19 cellular contexts compared by ENCODE assay signal in the genomic region with DNA sequence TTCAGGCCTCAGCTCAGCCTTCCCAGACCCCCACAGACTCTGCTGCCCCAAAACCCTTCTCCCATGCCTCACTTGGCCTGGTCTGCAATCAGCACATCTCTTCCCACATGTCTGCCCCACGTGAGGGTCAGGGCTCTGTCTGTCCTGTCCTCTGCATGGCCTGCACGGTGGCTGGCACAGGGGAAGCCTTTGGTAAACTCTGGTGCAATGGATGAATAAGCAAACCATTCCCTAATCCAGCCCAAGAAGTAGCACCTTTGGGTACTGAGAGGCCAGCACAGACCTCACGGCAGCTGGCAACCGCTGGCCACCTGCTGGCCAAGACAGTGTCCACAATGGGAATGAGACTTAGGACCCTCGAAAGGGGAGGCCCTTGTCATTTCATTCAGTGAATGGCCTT. TPM values are rescaled to one million over a fixed set of nuclear protein-coding genes. Genes with fewer than 3 reads are reported as not detected.
A peak's percentile ranks its signal among the peaks of the same experiment; 100 is the strongest.
DNase-seq lines count a peak whose midpoint lies in the region; ATAC-seq and TF ChIP-seq lines count a peak whose summit lies in the region.
"Had no signal": no experiment of that assay in that cellular context is flagged by ENCODE, and none has a peak within 500 bp of the region (broad histone marks: within the 10 kb centered on the region; RNA-seq: fewer than 3 reads in every experiment).

No MANE protein-coding gene starts in this region.

- no peak overlapping the region for H2BK5ac ChIP-seq in mesenchymal stem cell (ENCODE audit: low read depth, low read length, poor library complexity, severe bottlenecking)

- no peak overlapping the region for H3K4ac ChIP-seq in mesenchymal stem cell (ENCODE audit: low read depth in 1 of 2, low read length in 2 of 2)

- peaks cover 29% of the 10 kb centered on the region for H3K79me1 ChIP-seq in mesenchymal stem cell (replicated peaks; ENCODE audit: low read length, poor library complexity, severe bottlenecking)

- H3K4me1 ChIP-seq in mesenchymal stem cell (ENCODE audit: control insufficient read depth, insufficient read depth, low read depth, low read length) = peaks cover 42% of the 10 kb centered on the region
- H3K4me1 ChIP-seq in stomach smooth muscle (ENCODE audit: control insufficient read depth, insufficient read depth, low read length) = peaks cover 67% of the 10 kb centered on the region
- peaks cover 28 to 67% (median 38%) of the 10 kb centered on the region in 4 donors for H3K4me1 ChIP-seq in upper lobe of left lung

- H3K4me3 ChIP-seq in WERI-Rb-1 (ENCODE audit: low read depth, low read length) (no peak overlapping the region), mesenchymal stem cell (ENCODE audit: insufficient read depth in 1 of 2, low read depth in 1 of 2, low read length in 2 of 2) (no peak overlapping the region), stomach smooth muscle (ENCODE audit: low read length in 2 of 2) (no peak overlapping the region), upper lobe of left lung (no peak overlapping the region)
- H3K4me3 ChIP-seq: SJCRH30 had no signal

- H3K9me3 Mint-ChIP-seq in endothelial cell (ENCODE audit: unreplicated experiment) = no peaks in the 10 kb centered on the region
- H3K9me3 Mint-ChIP-seq in activated CD8-positive, alpha-beta memory T cell treated with anti-CD3 and anti-CD28 coated beads, Interleukin-2, amount 10 ng/mL, durations not matched to agents 7 days and 5 days (ENCODE audit: low read depth) = no peaks in the 10 kb centered on the region
- H3K9me3 Mint-ChIP-seq: activated naive CD4-positive, alpha-beta T cell treated with anti-CD3 and anti-CD28 coated beads, Interleukin-2, amount 50 U/mL, for 72 hours; stimulated activated naive CD8-positive, alpha-beta T cell treated with anti-CD3 and anti-CD28 coated beads, Interleukin-15, amount 100 ng/mL, for 72 hours had no signal

- H3K9me3 ChIP-seq in WERI-Rb-1 (ENCODE audit: severe bottlenecking) (peaks cover 5% of the 10 kb centered on the region), mesenchymal stem cell (ENCODE audit: control insufficient read depth, low read length) (no peaks in the 10 kb centered on the region), stomach smooth muscle (ENCODE audit: control insufficient read depth in 2 of 2, low read length in 2 of 2) (no peaks in the 10 kb centered on the region), upper lobe of left lung (no peaks in the 10 kb centered on the region)
- H3K9me3 ChIP-seq: SJCRH30 had no signal

- CTCF ChIA-PET in activated CD8-positive, alpha-beta memory T cell treated with anti-CD3 and anti-CD28 coated beads, Interleukin-2, amount 10 ng/mL, durations not matched to agents 7 days and 5 days (lab: Charles Lee) = no interaction called here

- no peaks in the 10 kb centered on the region for H3K36me3 ChIP-seq in WERI-Rb-1
- H3K36me3 ChIP-seq in mesenchymal stem cell (ENCODE audit: control insufficient read depth in 1 of 2, insufficient read depth in 2 of 2, low read depth in 1 of 2, low read length in 2 of 2) = peaks cover 7 to 32% of the 10 kb centered on the region in 2 experiments
- H3K36me3 ChIP-seq in stomach smooth muscle (ENCODE audit: control insufficient read depth in 2 of 2, insufficient read depth in 2 of 2, low read length in 2 of 2) = no peaks in the 10 kb centered on the region
- no peaks in the 10 kb centered on the region for H3K36me3 ChIP-seq in upper lobe of left lung

- no peak overlapping the region for H4K91ac ChIP-seq in mesenchymal stem cell (ENCODE audit: low read length)

- no peak overlapping the region for H2AK5ac ChIP-seq in mesenchymal stem cell (ENCODE audit: low read length, severe bottlenecking)

- H2BK15ac ChIP-seq in mesenchymal stem cell (ENCODE audit: low read depth, poor library complexity, severe bottlenecking) = no peak overlapping the region

- H3K27ac ChIP-seq in WERI-Rb-1 (peak overlapping the region; percentile 90), mesenchymal stem cell (ENCODE audit: low read length, poor library complexity, severe bottlenecking) (no peak overlapping the region), stomach smooth muscle (ENCODE audit: low read length) (peak overlapping the region; percentile 49), upper lobe of left lung (peak overlapping the region in 2 of 4 donors; percentile 37 to 83)
- H3K27ac ChIP-seq: SJCRH30 had no signal

- ATAC-seq in activated CD8-positive, alpha-beta memory T cell treated with anti-CD3 and anti-CD28 coated beads, Interleukin-2, amount 10 ng/mL, durations not matched to agents 7 days and 5 days = no peak
- ATAC-seq in upper lobe of left lung (ENCODE audit: low FRiP score in 2 of 2) = no peak
- no peak for ATAC-seq in HG03469 (IDR thresholded peaks at IDR 0.05; ENCODE audit: unreplicated experiment)
- ATAC-seq: activated CD8-positive, alpha-beta T cell treated with anti-CD3 and anti-CD28 coated beads, Interleukin-2, amount 10 ng/mL, durations not matched to agents 7 days and 5 days; activated naive CD4-positive, alpha-beta T cell treated with anti-CD3 and anti-CD28 coated beads, Interleukin-2, amount 50 U/mL, for 72 hours; stimulated activated naive CD8-positive, alpha-beta T cell treated with anti-CD3 and anti-CD28 coated beads, Interleukin-15, amount 100 ng/mL, for 72 hours; T-helper 17 cell; WTC11 had no signal

- no peak overlapping the region for H3K9ac ChIP-seq in mesenchymal stem cell (ENCODE audit: low read length)
- H3K9ac ChIP-seq in stomach smooth muscle (ENCODE audit: low read length in 2 of 2) = no peak overlapping the region

- H3K4me3 Mint-ChIP-seq in endothelial cell (ENCODE audit: unreplicated experiment) = no peak overlapping the region
- no peak overlapping the region for H3K4me3 Mint-ChIP-seq in activated CD8-positive, alpha-beta memory T cell treated with anti-CD3 and anti-CD28 coated beads, Interleukin-2, amount 10 ng/mL, durations not matched to agents 7 days and 5 days
- H3K4me3 Mint-ChIP-seq: activated CD8-positive, alpha-beta T cell treated with anti-CD3 and anti-CD28 coated beads, Interleukin-2, amount 10 ng/mL, durations not matched to agents 7 days and 5 days; mesothelial cell of epicardium; neural crest cell; stimulated activated naive CD8-positive, alpha-beta T cell treated with anti-CD3 and anti-CD28 coated beads, Interleukin-15, amount 100 ng/mL, for 72 hours; T-helper 17 cell; WTC11 had no signal

- H3K36me3 Mint-ChIP-seq in endothelial cell (ENCODE audit: low read depth, unreplicated experiment) = no peaks in the 10 kb centered on the region
- H3K36me3 Mint-ChIP-seq in activated CD8-positive, alpha-beta memory T cell treated with anti-CD3 and anti-CD28 coated beads, Interleukin-2, amount 10 ng/mL, durations not matched to agents 7 days and 5 days = no peaks in the 10 kb centered on the region
- H3K36me3 Mint-ChIP-seq: activated naive CD4-positive, alpha-beta T cell treated with anti-CD3 and anti-CD28 coated beads, Interleukin-2, amount 50 U/mL, for 72 hours; mesothelial cell of epicardium; WTC11 had no signal

- no peak overlapping the region for H2AFZ ChIP-seq in mesenchymal stem cell (ENCODE audit: low read depth, low read length)

- no peak overlapping the region for H3K27ac Mint-ChIP-seq in endothelial cell (ENCODE audit: unreplicated experiment)
- H3K27ac Mint-ChIP-seq in activated CD8-positive, alpha-beta memory T cell treated with anti-CD3 and anti-CD28 coated beads, Interleukin-2, amount 10 ng/mL, durations not matched to agents 7 days and 5 days = no peak overlapping the region
- H3K27ac Mint-ChIP-seq: activated CD8-positive, alpha-beta T cell treated with anti-CD3 and anti-CD28 coated beads, Interleukin-2, amount 10 ng/mL, durations not matched to agents 7 days and 5 days; activated naive CD4-positive, alpha-beta T cell treated with anti-CD3 and anti-CD28 coated beads, Interleukin-2, amount 50 U/mL, for 72 hours; mesothelial cell of epicardium; stimulated activated naive CD8-positive, alpha-beta T cell treated with anti-CD3 and anti-CD28 coated beads, Interleukin-15, amount 100 ng/mL, for 72 hours; T-helper 17 cell; WTC11 had no signal

- no peak overlapping the region for H2BK120ac ChIP-seq in mesenchymal stem cell (ENCODE audit: low read depth, low read length)

- peaks cover 7% of the 10 kb centered on the region for H3K27me3 Mint-ChIP-seq in endothelial cell (ENCODE audit: unreplicated experiment)
- peaks cover 3% of the 10 kb centered on the region for H3K27me3 Mint-ChIP-seq in activated CD8-positive, alpha-beta memory T cell treated with anti-CD3 and anti-CD28 coated beads, Interleukin-2, amount 10 ng/mL, durations not matched to agents 7 days and 5 days
- H3K27me3 Mint-ChIP-seq: T-helper 17 cell had no signal

- no peak for TF ChIP-seq EP300 in upper lobe of left lung (IDR thresholded peaks at IDR 0.05)

- H4K8ac ChIP-seq in mesenchymal stem cell (ENCODE audit: low read length) = peak overlapping the region; percentile 19

- H3K27me3 ChIP-seq in WERI-Rb-1 (ENCODE audit: insufficient read depth, low read depth, severe bottlenecking) (no peaks in the 10 kb centered on the region), mesenchymal stem cell (ENCODE audit: control insufficient read depth in 1 of 2, insufficient read depth in 1 of 2, low read length in 2 of 2) (no peaks in the 10 kb centered on the region), stomach smooth muscle (ENCODE audit: control insufficient read depth in 1 of 2, insufficient read depth in 2 of 2, low read length in 2 of 2) (no peaks in the 10 kb centered on the region), upper lobe of left lung (no peaks in the 10 kb centered on the region)
- H3K27me3 ChIP-seq: SJCRH30 had no signal

- H3K14ac ChIP-seq in mesenchymal stem cell (ENCODE audit: low read length in 2 of 2) = peak overlapping the region in 1 of 2 experiments; percentile 53

- 80% methylated on average over 5 of the region's 5 CpGs for WGBS in mesenchymal stem cell
- WGBS in upper lobe of left lung, 2 donors = 50 to 66% methylated on average over 2 to 5 of the region's 5 CpGs

- no peak overlapping the region for H3K4me2 ChIP-seq in mesenchymal stem cell (ENCODE audit: low read length, poor library complexity, severe bottlenecking)

- H3K23ac ChIP-seq in mesenchymal stem cell (ENCODE audit: low read length in 2 of 2) = no peak overlapping the region

- no peak for DNase-seq in WERI-Rb-1
- DNase-seq in endothelial cell (ENCODE audit: low spot score) = no peak
- no peak for DNase-seq in mesenchymal stem cell
- DNase-seq in activated CD8-positive, alpha-beta memory T cell treated with anti-CD3 and anti-CD28 coated beads, Interleukin-2, amount 10 ng/mL, durations not matched to agents 7 days and 5 days = no peak
- no peak for DNase-seq in NCI-H526 treated with DMSO at 0.1 percent for 48 hours (lab: John Stamatoyannopoulos, UW)
- DNase-seq in upper lobe of left lung = no peak
- DNase-seq: activated CD8-positive, alpha-beta T cell treated with anti-CD3 and anti-CD28 coated beads, Interleukin-2, amount 10 ng/mL, durations not matched to agents 7 days and 5 days; COR-L47; islet precursor cell; NCI-H1105; SJCRH30; stimulated activated naive CD8-positive, alpha-beta T cell treated with anti-CD3 and anti-CD28 coated beads, Interleukin-15, amount 100 ng/mL, for 72 hours; T-helper 17 cell had no signal

- no peak overlapping the region for H3K18ac ChIP-seq in mesenchymal stem cell (ENCODE audit: low read depth in 1 of 2, low read length in 2 of 2)

- H3K4me1 Mint-ChIP-seq in endothelial cell (ENCODE audit: unreplicated experiment) = peaks cover 21% of the 10 kb centered on the region
- H3K4me1 Mint-ChIP-seq in activated CD8-positive, alpha-beta memory T cell treated with anti-CD3 and anti-CD28 coated beads, Interleukin-2, amount 10 ng/mL, durations not matched to agents 7 days and 5 days = peaks cover 12% of the 10 kb centered on the region
- H3K4me1 Mint-ChIP-seq: T-helper 17 cell had no signal

- no peak for TF ChIP-seq POLR2A in upper lobe of left lung (IDR thresholded peaks at IDR 0.05)

- TF ChIP-seq CTCF in WERI-Rb-1 (IDR thresholded peaks at IDR 0.05; ENCODE audit: low read depth, low read length) (peak; percentile 45), endothelial cell (IDR thresholded peaks at IDR 0.05; ENCODE audit: unreplicated experiment) (peak; percentile 38), upper lobe of left lung (IDR thresholded peaks at IDR 0.05) (no peak)

- no peak overlapping the region for H2BK12ac ChIP-seq in mesenchymal stem cell (ENCODE audit: low read length in 2 of 2)

RNA-seq across cellular contexts. Expression of a gene that starts 27.7 kb away (rescaled TPM):
- total RNA-seq in endothelial cell (ENCODE audit: unreplicated experiment) (8.7 TPM), upper lobe of left lung (100 to 1,000 TPM in 2 of 6 donors, 10 to 100 TPM in 4; 28.0 to 262 (median 65.8) TPM)
- polyA plus RNA-seq in mesenchymal stem cell (2013, experiment 1 of 2) = 6.8 TPM
- 6.6 TPM for polyA plus RNA-seq in mesenchymal stem cell (2013, experiment 2 of 2)
- total RNA-seq in activated CD8-positive, alpha-beta memory T cell treated with anti-CD3 and anti-CD28 coated beads, Interleukin-2, amount 10 ng/mL, durations not matched to agents 7 days and 5 days = 10 to 100 TPM; 16.0 to 19.4 TPM

Comparison
In these comparisons a context has a peak if more than half of its experiments do, and no peak if none do; other contexts are left out.
1. CTCF ChIP-seq: peak in WERI-Rb-1 (single experiment) and endothelial cell (single experiment); none in upper lobe of left lung (0 of 6).